Comparison of ENCODE assay signal across 1 cellular context in the genomic region with DNA sequence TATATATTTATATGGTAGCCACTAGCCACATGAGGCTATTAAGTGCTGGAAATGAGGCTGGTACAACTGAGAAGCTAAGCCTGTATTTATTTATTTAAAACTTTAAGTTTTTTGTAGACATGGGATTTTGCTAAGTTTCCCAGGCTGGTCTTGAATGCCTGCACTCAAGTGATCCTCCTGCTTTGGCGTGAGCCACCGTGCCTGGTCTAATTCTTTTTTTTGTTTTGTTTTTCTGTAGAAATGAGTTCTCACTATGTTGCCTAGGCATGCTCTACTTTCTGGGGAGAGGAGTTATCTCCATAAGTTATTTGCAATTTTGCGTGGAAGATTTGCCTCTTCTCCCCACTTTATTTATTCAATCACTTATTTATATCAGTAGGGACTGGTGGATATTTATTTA.
TF ChIP-seq lines count a peak whose summit lies in the region.

No MANE protein-coding gene starts in this region.

TF ChIP-seq in K562, 482 proteins besides CTCF, POLR2A, EP300 and RAD21:
- TF ChIP-seq, protein P1, sequence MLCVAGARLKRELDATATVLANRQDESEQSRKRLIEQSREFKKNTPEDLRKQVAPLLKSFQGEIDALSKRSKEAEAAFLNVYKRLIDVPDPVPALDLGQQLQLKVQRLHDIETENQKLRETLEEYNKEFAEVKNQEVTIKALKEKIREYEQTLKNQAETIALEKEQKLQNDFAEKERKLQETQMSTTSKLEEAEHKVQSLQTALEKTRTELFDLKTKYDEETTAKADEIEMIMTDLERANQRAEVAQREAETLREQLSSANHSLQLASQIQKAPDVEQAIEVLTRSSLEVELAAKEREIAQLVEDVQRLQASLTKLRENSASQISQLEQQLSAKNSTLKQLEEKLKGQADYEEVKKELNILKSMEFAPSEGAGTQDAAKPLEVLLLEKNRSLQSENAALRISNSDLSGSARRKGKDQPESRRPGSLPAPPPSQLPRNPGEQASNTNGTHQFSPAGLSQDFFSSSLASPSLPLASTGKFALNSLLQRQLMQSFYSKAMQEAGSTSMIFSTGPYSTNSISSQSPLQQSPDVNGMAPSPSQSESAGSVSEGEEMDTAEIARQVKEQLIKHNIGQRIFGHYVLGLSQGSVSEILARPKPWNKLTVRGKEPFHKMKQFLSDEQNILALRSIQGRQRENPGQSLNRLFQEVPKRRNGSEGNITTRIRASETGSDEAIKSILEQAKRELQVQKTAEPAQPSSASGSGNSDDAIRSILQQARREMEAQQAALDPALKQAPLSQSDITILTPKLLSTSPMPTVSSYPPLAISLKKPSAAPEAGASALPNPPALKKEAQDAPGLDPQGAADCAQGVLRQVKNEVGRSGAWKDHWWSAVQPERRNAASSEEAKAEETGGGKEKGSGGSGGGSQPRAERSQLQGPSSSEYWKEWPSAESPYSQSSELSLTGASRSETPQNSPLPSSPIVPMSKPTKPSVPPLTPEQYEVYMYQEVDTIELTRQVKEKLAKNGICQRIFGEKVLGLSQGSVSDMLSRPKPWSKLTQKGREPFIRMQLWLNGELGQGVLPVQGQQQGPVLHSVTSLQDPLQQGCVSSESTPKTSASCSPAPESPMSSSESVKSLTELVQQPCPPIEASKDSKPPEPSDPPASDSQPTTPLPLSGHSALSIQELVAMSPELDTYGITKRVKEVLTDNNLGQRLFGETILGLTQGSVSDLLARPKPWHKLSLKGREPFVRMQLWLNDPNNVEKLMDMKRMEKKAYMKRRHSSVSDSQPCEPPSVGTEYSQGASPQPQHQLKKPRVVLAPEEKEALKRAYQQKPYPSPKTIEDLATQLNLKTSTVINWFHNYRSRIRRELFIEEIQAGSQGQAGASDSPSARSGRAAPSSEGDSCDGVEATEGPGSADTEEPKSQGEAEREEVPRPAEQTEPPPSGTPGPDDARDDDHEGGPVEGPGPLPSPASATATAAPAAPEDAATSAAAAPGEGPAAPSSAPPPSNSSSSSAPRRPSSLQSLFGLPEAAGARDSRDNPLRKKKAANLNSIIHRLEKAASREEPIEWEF (CRISPR knock-in tag; IDR thresholded peaks at IDR 0.05) = no peak
- TF ChIP-seq, protein P2, sequence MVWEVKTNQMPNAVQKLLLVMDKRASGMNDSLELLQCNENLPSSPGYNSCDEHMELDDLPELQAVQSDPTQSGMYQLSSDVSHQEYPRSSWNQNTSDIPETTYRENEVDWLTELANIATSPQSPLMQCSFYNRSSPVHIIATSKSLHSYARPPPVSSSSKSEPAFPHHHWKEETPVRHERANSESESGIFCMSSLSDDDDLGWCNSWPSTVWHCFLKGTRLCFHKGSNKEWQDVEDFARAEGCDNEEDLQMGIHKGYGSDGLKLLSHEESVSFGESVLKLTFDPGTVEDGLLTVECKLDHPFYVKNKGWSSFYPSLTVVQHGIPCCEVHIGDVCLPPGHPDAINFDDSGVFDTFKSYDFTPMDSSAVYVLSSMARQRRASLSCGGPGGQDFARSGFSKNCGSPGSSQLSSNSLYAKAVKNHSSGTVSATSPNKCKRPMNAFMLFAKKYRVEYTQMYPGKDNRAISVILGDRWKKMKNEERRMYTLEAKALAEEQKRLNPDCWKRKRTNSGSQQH (CRISPR knock-in tag; IDR thresholded peaks at IDR 0.05) = no peak
- no peak for TF ChIP-seq KLF10 (CRISPR knock-in tag; IDR thresholded peaks at IDR 0.05)
- no peak for TF ChIP-seq TGIF2 (CRISPR knock-in tag; IDR thresholded peaks at IDR 0.05)
TF ChIP-seq in K562: peak in this region for 0.
